24 cellular contexts compared by ENCODE assay signal in genomic region chr7:145350334-145350733, GRCh38.
"Had no signal": no experiment of that assay in that cellular context is flagged by ENCODE, and none has a peak within 500 bp of the region (broad histone marks: within the 10 kb centered on the region; RNA-seq: fewer than 3 reads in every experiment).

No MANE protein-coding gene starts in this region.

- FAIRE-seq: colon, endothelial cell of umbilical vein, islet of Langerhans, keratinocyte had no signal

- H3K4me3 ChIP-seq: coronary artery, dorsolateral prefrontal cortex, esophagus muscularis mucosa, gastrocnemius medialis, heart right ventricle, left lung, lower lobe of right lung, mucosa of descending colon had no signal

- DNase-seq: dermis blood vessel endothelial cell; dorsolateral prefrontal cortex; effector CD4-positive, alpha-beta T cell; effector memory CD4-positive, alpha-beta T cell; foreskin fibroblast; foreskin melanocyte; gastrocnemius medialis; glutamatergic neuron; head of caudate nucleus; heart right ventricle; hippocampal formation; left cardiac atrium; left lung; left ventricle myocardium superior; lower lobe of right lung; mesenchymal stem cell; mucosa of descending colon; naive B cell had no signal

- H3K27me3 ChIP-seq: esophagus muscularis mucosa, gastrocnemius medialis, heart right ventricle, left lung had no signal

- H3K4me1 ChIP-seq: esophagus muscularis mucosa, gastrocnemius medialis, heart right ventricle, left lung, lower lobe of right lung had no signal

- H3K27ac ChIP-seq: coronary artery, dorsolateral prefrontal cortex, esophagus muscularis mucosa, gastrocnemius medialis, heart right ventricle, left lung, lower lobe of right lung had no signal

- ATAC-seq: gastrocnemius medialis, heart right ventricle, left cardiac atrium, left lung, left ventricle myocardium superior, lower lobe of right lung, mucosa of descending colon had no signal

- H3K36me3 ChIP-seq: esophagus muscularis mucosa, gastrocnemius medialis, heart right ventricle, left lung, lower lobe of right lung had no signal

- H3K9me3 ChIP-seq: gastrocnemius medialis, lower lobe of right lung had no signal
